2 cellular contexts compared by ENCODE assay signal in genomic region chrX:31323658-31324057, GRCh38.
A peak's percentile ranks its signal among the peaks of the same experiment; 100 is the strongest.
TF ChIP-seq lines count a peak whose summit lies in the region.

No MANE protein-coding gene starts in this region.

TF ChIP-seq in K562, 482 proteins besides CTCF, POLR2A, EP300 and RAD21 (continued from another document):
- TF ChIP-seq TFAP4 (CRISPR knock-in tag; IDR thresholded peaks at IDR 0.05; ENCODE audit: borderline replicate concordance), result no peak
- TF ChIP-seq POLR2AphosphoS5 (IDR thresholded peaks at IDR 0.05; ENCODE audit: control insufficient read depth, insufficient read depth, low read depth, low read length), result 0 out of 2 replicates have a peak, but pooled peaks have one; percentile 34
- TF ChIP-seq GTF3C2 (IDR thresholded peaks at IDR 0.05; ENCODE audit: borderline replicate concordance, extremely low read depth, insufficient read length), result no peak
- TF ChIP-seq TAL1 (IDR thresholded peaks at IDR 0.05), result peak; percentile 67
- TF ChIP-seq ZNF274 (IDR thresholded peaks at IDR 0.05; ENCODE audit: borderline replicate concordance, low read depth, low read length), result no peak
- TF ChIP-seq STAT5A (IDR thresholded peaks at IDR 0.05; ENCODE audit: borderline replicate concordance, low read length), result peak; percentile 30; the same call in 1 of the 2 replicates
- TF ChIP-seq NCOA2 (IDR thresholded peaks at IDR 0.05; ENCODE audit: partially characterized antibody in 2 of 2), result no peak
- TF ChIP-seq TCF3 (CRISPR knock-in tag; IDR thresholded peaks at IDR 0.05), result peak; percentile 43; the same call in 1 of the 2 replicates
- TF ChIP-seq TEAD4 (IDR thresholded peaks at IDR 0.05; ENCODE audit: low read length), result peak; percentile 68
- no peak for TF ChIP-seq TEAD4 (CRISPR knock-in tag; IDR thresholded peaks at IDR 0.05; ENCODE audit: borderline replicate concordance)
- TF ChIP-seq MEIS2 (IDR thresholded peaks at IDR 0.05; ENCODE audit: partially characterized antibody), result peak; percentile 16
- TF ChIP-seq FOXK1 (CRISPR knock-in tag; IDR thresholded peaks at IDR 0.05; ENCODE audit: borderline replicate concordance), result no peak
- TF ChIP-seq, protein P1, sequence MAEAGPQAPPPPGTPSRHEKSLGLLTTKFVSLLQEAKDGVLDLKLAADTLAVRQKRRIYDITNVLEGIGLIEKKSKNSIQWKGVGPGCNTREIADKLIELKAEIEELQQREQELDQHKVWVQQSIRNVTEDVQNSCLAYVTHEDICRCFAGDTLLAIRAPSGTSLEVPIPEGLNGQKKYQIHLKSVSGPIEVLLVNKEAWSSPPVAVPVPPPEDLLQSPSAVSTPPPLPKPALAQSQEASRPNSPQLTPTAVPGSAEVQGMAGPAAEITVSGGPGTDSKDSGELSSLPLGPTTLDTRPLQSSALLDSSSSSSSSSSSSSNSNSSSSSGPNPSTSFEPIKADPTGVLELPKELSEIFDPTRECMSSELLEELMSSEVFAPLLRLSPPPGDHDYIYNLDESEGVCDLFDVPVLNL (CRISPR knock-in tag; IDR thresholded peaks at IDR 0.05; ENCODE audit: low read depth), result no peak
- no peak for TF ChIP-seq ZNF77 (CRISPR knock-in tag; IDR thresholded peaks at IDR 0.05)
- peak; percentile 24 to 33; a peak in 1 of 4 replicates for TF ChIP-seq TRIM24 (IDR thresholded peaks at IDR 0.05)
- peak; percentile 76 for TF ChIP-seq CBFA2T2 (conservative IDR thresholded peaks at IDR 0.05)
- peak; percentile 34; the same call in 1 of the 2 replicates for TF ChIP-seq NCOR1 (IDR thresholded peaks at IDR 0.05)
- TF ChIP-seq, protein P2, sequence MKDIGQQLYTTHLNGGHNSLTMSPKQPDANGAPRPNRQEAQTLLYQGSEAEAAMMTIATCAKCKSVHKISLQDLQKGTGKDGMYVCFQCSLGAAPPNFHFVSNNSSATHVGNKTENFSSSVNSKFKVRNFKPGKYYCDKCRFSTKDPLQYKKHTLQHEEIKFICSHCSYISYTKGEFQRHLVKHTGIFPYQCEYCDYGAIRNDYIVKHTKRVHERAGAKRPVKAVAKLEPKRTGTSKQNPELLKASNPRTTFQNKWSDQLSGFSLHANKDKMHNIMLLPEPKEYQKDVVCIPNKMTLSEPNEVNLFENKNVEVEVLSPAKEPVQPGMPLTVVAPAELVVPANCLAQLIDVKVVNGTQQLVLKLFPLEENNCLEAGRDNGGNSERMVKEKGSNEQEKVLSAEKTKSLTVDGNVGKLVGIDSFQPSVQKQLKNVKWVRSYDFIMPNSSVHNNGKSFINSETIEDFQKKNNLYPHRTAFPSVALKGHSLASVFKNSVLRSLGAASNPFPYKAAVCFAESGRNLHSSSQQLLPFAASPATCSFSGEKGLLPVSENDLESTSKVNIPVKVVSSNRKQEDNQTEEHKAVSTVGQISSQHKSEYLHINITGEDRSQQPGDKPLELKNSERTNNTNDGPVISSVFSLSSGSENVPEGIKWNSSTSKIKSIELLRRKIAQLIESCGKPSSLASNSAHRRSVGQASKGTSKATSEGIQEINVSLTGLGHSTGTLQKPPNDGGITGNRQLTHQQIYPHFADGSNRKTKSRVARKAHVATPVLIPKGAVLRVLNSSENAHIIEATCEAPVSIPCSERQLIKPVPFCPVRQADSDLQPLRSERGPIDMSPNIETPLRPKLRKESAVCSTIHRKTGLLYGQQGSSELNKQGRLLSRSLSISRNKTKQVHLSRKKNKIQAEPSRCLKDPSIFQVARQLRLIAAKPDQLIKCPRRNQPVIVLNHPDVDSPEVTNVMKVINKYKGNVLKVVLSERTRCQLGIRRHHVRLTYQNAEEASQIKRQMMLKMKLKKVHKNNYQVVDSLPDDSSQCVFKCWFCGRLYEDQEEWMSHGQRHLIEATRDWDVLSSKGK (CRISPR knock-in tag; IDR thresholded peaks at IDR 0.05), result no peak
- TF ChIP-seq FOXP4 (CRISPR knock-in tag; IDR thresholded peaks at IDR 0.05; ENCODE audit: borderline replicate concordance), result no peak

TF ChIP-seq in SK-N-SH treated with all-trans-retinoic acid at 6 μM for 48 hours, 23 proteins besides CTCF, POLR2A, EP300 and RAD21 (continued from another document):
- TF ChIP-seq, protein P3, sequence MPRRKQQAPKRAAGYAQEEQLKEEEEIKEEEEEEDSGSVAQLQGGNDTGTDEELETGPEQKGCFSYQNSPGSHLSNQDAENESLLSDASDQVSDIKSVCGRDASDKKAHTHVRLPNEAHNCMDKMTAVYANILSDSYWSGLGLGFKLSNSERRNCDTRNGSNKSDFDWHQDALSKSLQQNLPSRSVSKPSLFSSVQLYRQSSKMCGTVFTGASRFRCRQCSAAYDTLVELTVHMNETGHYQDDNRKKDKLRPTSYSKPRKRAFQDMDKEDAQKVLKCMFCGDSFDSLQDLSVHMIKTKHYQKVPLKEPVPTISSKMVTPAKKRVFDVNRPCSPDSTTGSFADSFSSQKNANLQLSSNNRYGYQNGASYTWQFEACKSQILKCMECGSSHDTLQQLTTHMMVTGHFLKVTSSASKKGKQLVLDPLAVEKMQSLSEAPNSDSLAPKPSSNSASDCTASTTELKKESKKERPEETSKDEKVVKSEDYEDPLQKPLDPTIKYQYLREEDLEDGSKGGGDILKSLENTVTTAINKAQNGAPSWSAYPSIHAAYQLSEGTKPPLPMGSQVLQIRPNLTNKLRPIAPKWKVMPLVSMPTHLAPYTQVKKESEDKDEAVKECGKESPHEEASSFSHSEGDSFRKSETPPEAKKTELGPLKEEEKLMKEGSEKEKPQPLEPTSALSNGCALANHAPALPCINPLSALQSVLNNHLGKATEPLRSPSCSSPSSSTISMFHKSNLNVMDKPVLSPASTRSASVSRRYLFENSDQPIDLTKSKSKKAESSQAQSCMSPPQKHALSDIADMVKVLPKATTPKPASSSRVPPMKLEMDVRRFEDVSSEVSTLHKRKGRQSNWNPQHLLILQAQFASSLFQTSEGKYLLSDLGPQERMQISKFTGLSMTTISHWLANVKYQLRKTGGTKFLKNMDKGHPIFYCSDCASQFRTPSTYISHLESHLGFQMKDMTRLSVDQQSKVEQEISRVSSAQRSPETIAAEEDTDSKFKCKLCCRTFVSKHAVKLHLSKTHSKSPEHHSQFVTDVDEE (CRISPR knock-in tag; IDR thresholded peaks at IDR 0.05), result no peak
- no peak for TF ChIP-seq RARB (CRISPR knock-in tag; IDR thresholded peaks at IDR 0.05)
- TF ChIP-seq, protein P4, sequence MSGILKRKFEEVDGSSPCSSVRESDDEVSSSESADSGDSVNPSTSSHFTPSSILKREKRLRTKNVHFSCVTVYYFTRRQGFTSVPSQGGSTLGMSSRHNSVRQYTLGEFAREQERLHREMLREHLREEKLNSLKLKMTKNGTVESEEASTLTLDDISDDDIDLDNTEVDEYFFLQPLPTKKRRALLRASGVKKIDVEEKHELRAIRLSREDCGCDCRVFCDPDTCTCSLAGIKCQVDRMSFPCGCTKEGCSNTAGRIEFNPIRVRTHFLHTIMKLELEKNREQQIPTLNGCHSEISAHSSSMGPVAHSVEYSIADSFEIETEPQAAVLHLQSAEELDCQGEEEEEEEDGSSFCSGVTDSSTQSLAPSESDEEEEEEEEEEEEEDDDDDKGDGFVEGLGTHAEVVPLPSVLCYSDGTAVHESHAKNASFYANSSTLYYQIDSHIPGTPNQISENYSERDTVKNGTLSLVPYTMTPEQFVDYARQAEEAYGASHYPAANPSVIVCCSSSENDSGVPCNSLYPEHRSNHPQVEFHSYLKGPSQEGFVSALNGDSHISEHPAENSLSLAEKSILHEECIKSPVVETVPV (CRISPR knock-in tag; IDR thresholded peaks at IDR 0.05), result no peak
- no peak for TF ChIP-seq ZC3H10 (CRISPR knock-in tag; IDR thresholded peaks at IDR 0.05)
- TF ChIP-seq TCF4 (CRISPR knock-in tag; IDR thresholded peaks at IDR 0.05; ENCODE audit: borderline replicate concordance), result no peak
